8 cellular contexts compared by ENCODE assay signal in genomic region chr6:26473429-26473757, GRCh38. TPM values are rescaled to one million over a fixed set of nuclear protein-coding genes. Genes with fewer than 3 reads are reported as not detected.
DNase-seq lines count a peak whose midpoint lies in the region; ATAC-seq and TF ChIP-seq lines count a peak whose summit lies in the region.

No MANE protein-coding gene starts in this region.

- H3K4me1 ChIP-seq in left lung, result peaks cover 5 to 50% of the 10 kb centered on the region in 2 donors
- H3K4me1 ChIP-seq in thyroid gland, result no peaks in the 10 kb centered on the region

- peak overlapping the region; percentile 91 to 93 for H3K27ac ChIP-seq in left lung
- peak overlapping the region; percentile 83 to 92 (median 90) for H3K27ac ChIP-seq in thyroid gland

- no peak for TF ChIP-seq POLR2A in thyroid gland (IDR thresholded peaks at IDR 0.05)

- H3K4me3 ChIP-seq in left lung, result peak overlapping the region; percentile 21 to 44
- peak overlapping the region in 2 of 3 donors; percentile 5 to 17 for H3K4me3 ChIP-seq in thyroid gland (replicated peaks in 1 of 3)

- H3K27ac Mint-ChIP-seq in activated T-cell treated with anti-CD3 and anti-CD28 coated beads, Interleukin-2, amount 50 U/mL, for 24 hours, result peak overlapping the region; percentile 100
- H3K27ac Mint-ChIP-seq in activated naive CD8-positive, alpha-beta T cell treated with anti-CD3 and anti-CD28 coated beads, Interleukin-2, amount 10 ng/mL, durations not matched to agents 7 days and 5 days, result peak overlapping the region; percentile 99

- no peak for ATAC-seq in activated naive CD8-positive, alpha-beta T cell treated with anti-CD3 and anti-CD28 coated beads, Interleukin-2, amount 10 ng/mL, durations not matched to agents 7 days and 5 days (ENCODE audit: low read depth)
- ATAC-seq in left lung (no peak), GM19023 (IDR thresholded peaks at IDR 0.05; ENCODE audit: unreplicated experiment) (no peak), GM21528 (IDR thresholded peaks at IDR 0.05; ENCODE audit: low FRiP score, unreplicated experiment) (no peak)

- TF ChIP-seq CTCF in left lung (IDR thresholded peaks at IDR 0.05) (no peak), thyroid gland (IDR thresholded peaks at IDR 0.05) (no peak)

- 84 to 89% methylated on average over 1 of the region's 1 CpG for WGBS in thyroid gland, 2 donors

- intact Hi-C loops in left lung (cut with DNase I), result no loop called here
- intact Hi-C loops in thyroid gland (cut with DNase I), result no loop called here

- peaks cover 10% of the 10 kb centered on the region for H3K9me3 Mint-ChIP-seq in activated T-cell treated with anti-CD3 and anti-CD28 coated beads, Interleukin-2, amount 50 U/mL, for 24 hours
- peaks cover 8% of the 10 kb centered on the region for H3K9me3 Mint-ChIP-seq in activated naive CD8-positive, alpha-beta T cell treated with anti-CD3 and anti-CD28 coated beads, Interleukin-2, amount 10 ng/mL, durations not matched to agents 7 days and 5 days

- no peaks in the 10 kb centered on the region for H3K27me3 Mint-ChIP-seq in activated T-cell treated with anti-CD3 and anti-CD28 coated beads, Interleukin-2, amount 50 U/mL, for 24 hours
- H3K27me3 Mint-ChIP-seq in activated naive CD8-positive, alpha-beta T cell treated with anti-CD3 and anti-CD28 coated beads, Interleukin-2, amount 10 ng/mL, durations not matched to agents 7 days and 5 days, result no peaks in the 10 kb centered on the region

- H3K4me1 Mint-ChIP-seq in activated T-cell treated with anti-CD3 and anti-CD28 coated beads, Interleukin-2, amount 50 U/mL, for 24 hours (ENCODE audit: low read depth), result peaks cover 48% of the 10 kb centered on the region
- H3K4me1 Mint-ChIP-seq in activated naive CD8-positive, alpha-beta T cell treated with anti-CD3 and anti-CD28 coated beads, Interleukin-2, amount 10 ng/mL, durations not matched to agents 7 days and 5 days, result peaks cover 22% of the 10 kb centered on the region

- peaks cover 0 to 3% of the 10 kb centered on the region in 2 donors for H3K9me3 ChIP-seq in left lung
- no peaks in the 10 kb centered on the region for H3K9me3 ChIP-seq in thyroid gland

- POLR2A ChIA-PET in activated naive CD8-positive, alpha-beta T cell treated with anti-CD3 and anti-CD28 coated beads, Interleukin-2, amount 10 ng/mL, durations not matched to agents 7 days and 5 days (lab: Charles Lee), result interaction anchor here (0.9 to 2.4 kb wide), 19 partner anchors 12 to 317 kb away, joined by 3 to 21 read pairs (median 6); partner anchors contain the start of genes BTN3A3 and HMGN4

- H3K4me3 Mint-ChIP-seq in activated T-cell treated with anti-CD3 and anti-CD28 coated beads, Interleukin-2, amount 50 U/mL, for 24 hours, result peak overlapping the region; percentile 98
- H3K4me3 Mint-ChIP-seq in activated naive CD8-positive, alpha-beta T cell treated with anti-CD3 and anti-CD28 coated beads, Interleukin-2, amount 10 ng/mL, durations not matched to agents 7 days and 5 days, result peak overlapping the region; percentile 96

- DNase-seq in activated T-cell treated with anti-CD3 and anti-CD28 coated beads, Interleukin-2, amount 50 U/mL, for 24 hours, result no peak
- DNase-seq in activated T-cell treated with anti-CD3 and anti-CD28 coated beads, Interleukin-2, amount 50 U/mL, for 48 hours, result no peak
- DNase-seq in activated naive CD8-positive, alpha-beta T cell treated with anti-CD3 and anti-CD28 coated beads, Interleukin-2, amount 10 ng/mL, durations not matched to agents 7 days and 5 days, result no peak
- no peak for DNase-seq in left lung
- no peak for DNase-seq in thyroid gland
- DNase-seq in DMS 273 (lab: John Stamatoyannopoulos, UW; ENCODE audit: unreplicated experiment), result no peak

- H3K36me3 ChIP-seq in left lung (peaks cover 0 to 17% of the 10 kb centered on the region in 2 donors), thyroid gland (peaks cover 4 to 7% of the 10 kb centered on the region in 2 donors)

- H3K27me3 ChIP-seq in left lung, result no peaks in the 10 kb centered on the region
- H3K27me3 ChIP-seq in thyroid gland, result no peaks in the 10 kb centered on the region

- H3K36me3 Mint-ChIP-seq in activated T-cell treated with anti-CD3 and anti-CD28 coated beads, Interleukin-2, amount 50 U/mL, for 24 hours (ENCODE audit: low read depth), result peaks cover 63% of the 10 kb centered on the region
- H3K36me3 Mint-ChIP-seq in activated naive CD8-positive, alpha-beta T cell treated with anti-CD3 and anti-CD28 coated beads, Interleukin-2, amount 10 ng/mL, durations not matched to agents 7 days and 5 days, result peaks cover 39% of the 10 kb centered on the region

RNA-seq across cellular contexts. Expression of gene BTN2A1, which starts 15.6 kb away (rescaled TPM):
- 10 to 100 TPM; 45.2 to 46.7 TPM for total RNA-seq in activated naive CD8-positive, alpha-beta T cell treated with anti-CD3 and anti-CD28 coated beads, Interleukin-2, amount 10 ng/mL, durations not matched to agents 7 days and 5 days
- total RNA-seq in left lung (10 to 100 TPM; 17.5 to 34.7 TPM), thyroid gland (10 to 100 TPM in 3 of 4 donors, 1 to 10 TPM in 1; 9.9 to 12.3 (median 11.6) TPM)

RNA-seq across cellular contexts. Expression of gene BTN1A1, which starts 26.7 kb away (rescaled TPM):
- under 1 TPM in 1 of 2 experiments, not detected in 1; 0.11 TPM for total RNA-seq in activated naive CD8-positive, alpha-beta T cell treated with anti-CD3 and anti-CD28 coated beads, Interleukin-2, amount 10 ng/mL, durations not matched to agents 7 days and 5 days
- total RNA-seq in left lung (not detected), thyroid gland (not detected)

RNA-seq across cellular contexts. Expression of gene BTN3A3, which starts 33.1 kb away (rescaled TPM):
- 100 to 1,000 TPM; 117 to 126 TPM for total RNA-seq in activated naive CD8-positive, alpha-beta T cell treated with anti-CD3 and anti-CD28 coated beads, Interleukin-2, amount 10 ng/mL, durations not matched to agents 7 days and 5 days
- total RNA-seq in left lung, result 10 to 100 TPM; 41.1 to 54.7 TPM
- total RNA-seq in thyroid gland, result 10 to 100 TPM in 3 of 4 donors, 1 to 10 TPM in 1; 7.5 to 19.1 (median 13.9) TPM
